10 cellular contexts compared by ENCODE assay signal in genomic region chr5:80182802-80183645, GRCh38.
A peak's percentile ranks its signal among the peaks of the same experiment; 100 is the strongest.
DNase-seq lines count a peak whose midpoint lies in the region; ATAC-seq and TF ChIP-seq lines count a peak whose summit lies in the region.
"Had no signal": no experiment of that assay in that cellular context is flagged by ENCODE, and none has a peak within 500 bp of the region (broad histone marks: within the 10 kb centered on the region; RNA-seq: fewer than 3 reads in every experiment).

No MANE protein-coding gene starts in this region.

- no peaks in the 10 kb centered on the region for H3K27me3 Mint-ChIP-seq in activated CD4-positive, alpha-beta T cell treated with anti-CD3 and anti-CD28 coated beads, Interleukin-2, amount 10 ng/mL, durations not matched to agents 7 days and 5 days
- no peaks in the 10 kb centered on the region for H3K27me3 Mint-ChIP-seq in stimulated activated naive CD8-positive, alpha-beta T cell treated with anti-CD3 and anti-CD28 coated beads, Interleukin-15, Interleukin-2, amounts not matched to agents 100 ng/mL and 50 ng/mL, for 24 hours

- CTCF ChIA-PET in activated CD4-positive, alpha-beta T cell treated with anti-CD3 and anti-CD28 coated beads, Interleukin-2, amount 10 ng/mL, durations not matched to agents 7 days and 5 days (lab: Charles Lee), result interaction anchor here (0.5 to 1.7 kb wide), 3 partner anchors 10 to 681 kb away, joined by 3 to 6 read pairs (median 3); no protein-coding TSS in a partner anchor

- no peaks in the 10 kb centered on the region for H3K27me3 ChIP-seq in foreskin keratinocyte

- POLR2A ChIA-PET in activated CD4-positive, alpha-beta T cell treated with anti-CD3 and anti-CD28 coated beads, Interleukin-2, amount 10 ng/mL, durations not matched to agents 7 days and 5 days (lab: Charles Lee), result no interaction called here

- peaks cover 85% of the 10 kb centered on the region for H3K4me1 Mint-ChIP-seq in activated CD4-positive, alpha-beta T cell treated with anti-CD3 and anti-CD28 coated beads, Interleukin-2, amount 10 ng/mL, durations not matched to agents 7 days and 5 days
- H3K4me1 Mint-ChIP-seq in stimulated activated naive CD8-positive, alpha-beta T cell treated with anti-CD3 and anti-CD28 coated beads, Interleukin-15, Interleukin-2, amounts not matched to agents 100 ng/mL and 50 ng/mL, for 24 hours (ENCODE audit: low read depth), result peaks cover 88% of the 10 kb centered on the region

- H3K36me3 Mint-ChIP-seq in activated CD4-positive, alpha-beta T cell treated with anti-CD3 and anti-CD28 coated beads, Interleukin-2, amount 10 ng/mL, durations not matched to agents 7 days and 5 days (ENCODE audit: low read depth), result peaks cover 67% of the 10 kb centered on the region
- peaks cover 3% of the 10 kb centered on the region for H3K36me3 Mint-ChIP-seq in stimulated activated naive CD8-positive, alpha-beta T cell treated with anti-CD3 and anti-CD28 coated beads, Interleukin-15, Interleukin-2, amounts not matched to agents 100 ng/mL and 50 ng/mL, for 24 hours (ENCODE audit: low read depth)

- H3K4me3 Mint-ChIP-seq in activated CD4-positive, alpha-beta T cell treated with anti-CD3 and anti-CD28 coated beads, Interleukin-2, amount 10 ng/mL, durations not matched to agents 7 days and 5 days, result peak overlapping the region; percentile 8
- H3K4me3 Mint-ChIP-seq in stimulated activated naive CD8-positive, alpha-beta T cell treated with anti-CD3 and anti-CD28 coated beads, Interleukin-15, Interleukin-2, amounts not matched to agents 100 ng/mL and 50 ng/mL, for 24 hours, result peak overlapping the region; percentile 17

- TF ChIP-seq CTCF in foreskin keratinocyte (conservative IDR thresholded peaks at IDR 0.05), result no peak

- peak overlapping the region; percentile 83 for H3K27ac Mint-ChIP-seq in activated CD4-positive, alpha-beta T cell treated with anti-CD3 and anti-CD28 coated beads, Interleukin-2, amount 10 ng/mL, durations not matched to agents 7 days and 5 days
- H3K27ac Mint-ChIP-seq in stimulated activated naive CD8-positive, alpha-beta T cell treated with anti-CD3 and anti-CD28 coated beads, Interleukin-15, Interleukin-2, amounts not matched to agents 100 ng/mL and 50 ng/mL, for 24 hours, result peak overlapping the region; percentile 90

- H3K27ac ChIP-seq in foreskin keratinocyte, result no peak overlapping the region

- peaks cover 4% of the 10 kb centered on the region for H3K4me1 ChIP-seq in foreskin keratinocyte

- ATAC-seq in foreskin keratinocyte (peak; percentile 33), GM21526 (IDR thresholded peaks at IDR 0.05; ENCODE audit: low FRiP score, unreplicated experiment) (no peak), GM21381 (IDR thresholded peaks at IDR 0.05; ENCODE audit: unreplicated experiment) (no peak), HG03196 (IDR thresholded peaks at IDR 0.05; ENCODE audit: unreplicated experiment) (no peak)

- H3K9me3 Mint-ChIP-seq in activated CD4-positive, alpha-beta T cell treated with anti-CD3 and anti-CD28 coated beads, Interleukin-2, amount 10 ng/mL, durations not matched to agents 7 days and 5 days, result no peaks in the 10 kb centered on the region
- H3K9me3 Mint-ChIP-seq in stimulated activated naive CD8-positive, alpha-beta T cell treated with anti-CD3 and anti-CD28 coated beads, Interleukin-15, Interleukin-2, amounts not matched to agents 100 ng/mL and 50 ng/mL, for 24 hours, result no peaks in the 10 kb centered on the region

- no peak for DNase-seq in activated CD4-positive, alpha-beta T cell treated with anti-CD3 and anti-CD28 coated beads, Interleukin-2, amount 10 ng/mL, durations not matched to agents 7 days and 5 days
- no peak for DNase-seq in activated CD4-positive, alpha-beta T cell treated with anti-CD3 and anti-CD28 coated beads, Interleukin-2, amount 50 U/mL, for 48 hours
- DNase-seq in SW480 (ENCODE audit: low spot score) (peak; percentile 69), foreskin keratinocyte (no peak)
- DNase-seq: activated CD4-positive, CD25-positive, alpha-beta regulatory T cell treated with anti-CD3 and anti-CD28 coated beads, Interleukin-2, amount 50 U/mL, for 72 hours; NCI-H2107 had no signal
